Comparison of ENCODE assay signal across 8 cellular contexts in the genomic region with DNA sequence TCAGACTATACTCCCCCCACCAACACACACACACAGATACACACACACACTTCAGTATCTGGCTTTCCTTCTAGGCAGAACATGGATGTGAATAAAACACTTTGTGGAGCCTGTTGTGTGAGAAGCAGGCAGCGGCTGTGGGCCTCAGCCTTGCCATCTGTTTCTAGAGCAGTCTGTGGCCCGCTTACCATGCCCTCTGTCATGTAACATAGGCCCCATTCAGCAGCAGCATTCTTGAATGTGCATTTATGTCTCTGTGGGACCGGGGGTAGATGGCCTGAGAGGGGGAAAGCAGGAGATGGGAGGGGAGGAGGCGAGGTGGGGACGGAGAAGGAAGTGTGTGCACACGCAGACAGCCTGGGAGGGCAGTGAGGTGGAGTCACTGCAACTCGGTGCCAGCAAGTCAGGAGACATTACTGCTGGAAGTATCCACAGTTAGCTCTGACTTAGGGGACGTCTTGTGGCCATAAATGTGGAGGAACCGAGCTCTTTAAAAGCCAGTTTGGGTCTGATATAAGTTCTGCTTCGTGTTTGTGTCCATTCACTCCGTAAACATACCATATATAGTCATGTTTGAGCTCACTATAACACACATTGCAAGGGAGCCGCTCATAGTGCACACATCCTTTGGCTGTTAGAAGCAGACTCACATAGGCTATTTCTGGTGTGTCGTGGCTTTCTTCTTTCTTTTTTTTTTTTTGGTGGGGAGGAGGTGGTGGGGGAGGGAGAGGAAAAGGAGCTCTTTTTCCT.
A peak's percentile ranks its signal among the peaks of the same experiment; 100 is the strongest.
DNase-seq lines count a peak whose midpoint lies in the region; ATAC-seq and TF ChIP-seq lines count a peak whose summit lies in the region.

No MANE protein-coding gene starts in this region.

- peak overlapping the region; percentile 90 for H3K27ac Mint-ChIP-seq in activated T-cell treated with anti-CD3 and anti-CD28 coated beads, Interleukin-2, amount 50 U/mL, for 24 hours

- ATAC-seq in HG03342 (IDR thresholded peaks at IDR 0.05; ENCODE audit: unreplicated experiment) (peak; percentile 46), HG02970 (IDR thresholded peaks at IDR 0.05; ENCODE audit: low FRiP score, unreplicated experiment) (no peak)

- DNase-seq in activated T-cell treated with anti-CD3 and anti-CD28 coated beads, Interleukin-2, amount 50 U/mL, for 24 hours = no peak
- no peak for DNase-seq in activated T-cell treated with anti-CD3 and anti-CD28 coated beads for 4 hours
- peak; percentile 53 for DNase-seq in SKM-1 (lab: John Stamatoyannopoulos, UW; ENCODE audit: unreplicated experiment)
- DNase-seq in epithelial cell of esophagus (ENCODE audit: low read depth) = peak; percentile 60
- DNase-seq in 8988T = no peak

- peak overlapping the region; percentile 11 for H3K4me3 ChIP-seq in epithelial cell of esophagus (ENCODE audit: low read length)
- no peak overlapping the region for H3K4me3 ChIP-seq in muscle layer of colon (ENCODE audit: low read depth in 1 of 2, low read length in 2 of 2)

- H3K4me1 Mint-ChIP-seq in activated T-cell treated with anti-CD3 and anti-CD28 coated beads, Interleukin-2, amount 50 U/mL, for 24 hours (ENCODE audit: low read depth) = peaks cover 85% of the 10 kb centered on the region

- H3K36me3 Mint-ChIP-seq in activated T-cell treated with anti-CD3 and anti-CD28 coated beads, Interleukin-2, amount 50 U/mL, for 24 hours (ENCODE audit: low read depth) = peaks cover 3% of the 10 kb centered on the region

- H3K27me3 ChIP-seq in muscle layer of colon (ENCODE audit: control insufficient read depth in 1 of 2, insufficient read depth in 2 of 2, low read length in 2 of 2) = no peaks in the 10 kb centered on the region

- peaks cover 70% of the 10 kb centered on the region for H3K4me1 ChIP-seq in muscle layer of colon (ENCODE audit: insufficient read depth, low read length)

- peak overlapping the region; percentile 62 for H3K4me3 Mint-ChIP-seq in activated T-cell treated with anti-CD3 and anti-CD28 coated beads, Interleukin-2, amount 50 U/mL, for 24 hours

- no peaks in the 10 kb centered on the region for H3K9me3 ChIP-seq in muscle layer of colon (ENCODE audit: low read length)

- H3K36me3 ChIP-seq in muscle layer of colon (ENCODE audit: insufficient read depth, low read length) = no peaks in the 10 kb centered on the region

- peak overlapping the region; percentile 81 for H3K27ac ChIP-seq in muscle layer of colon (ENCODE audit: low read depth, low read length)

- no peak for TF ChIP-seq CTCF in epithelial cell of esophagus (IDR thresholded peaks at IDR 0.05; ENCODE audit: insufficient read depth, low read depth, low read length, missing control alignments)

- H3K27me3 Mint-ChIP-seq in activated T-cell treated with anti-CD3 and anti-CD28 coated beads, Interleukin-2, amount 50 U/mL, for 24 hours = no peaks in the 10 kb centered on the region

- H3K9ac ChIP-seq in muscle layer of colon (ENCODE audit: low read length) = peak overlapping the region; percentile 23

- no peaks in the 10 kb centered on the region for H3K9me3 Mint-ChIP-seq in activated T-cell treated with anti-CD3 and anti-CD28 coated beads, Interleukin-2, amount 50 U/mL, for 24 hours

Comparison
In these comparisons a context has a peak if more than half of its experiments do, and no peak if none do; other contexts are left out.
1. DNase-seq: peak in SKM-1 (single experiment) and epithelial cell of esophagus (single experiment); none in activated T-cell treated with anti-CD3 and anti-CD28 coated beads, Interleukin-2, amount 50 U/mL, for 24 hours (single experiment), activated T-cell treated with anti-CD3 and anti-CD28 coated beads for 4 hours (single experiment) and 8988T (single experiment).